Comparison of ENCODE assay signal across 20 cellular contexts in genomic region chr15:38842991-38843610, GRCh38.
DNase-seq lines count a peak whose midpoint lies in the region; ATAC-seq and TF ChIP-seq lines count a peak whose summit lies in the region.
"Had no signal": no experiment of that assay in that cellular context is flagged by ENCODE, and none has a peak within 500 bp of the region (broad histone marks: within the 10 kb centered on the region; RNA-seq: fewer than 3 reads in every experiment).

No MANE protein-coding gene starts in this region.

- H3K27me3 ChIP-seq in AG04450 (ENCODE audit: control insufficient read depth, insufficient read depth, low read length): no peaks in the 10 kb centered on the region

- H3K27ac Mint-ChIP-seq in HFFc6: peak overlapping the region; percentile 93
- H3K27ac Mint-ChIP-seq: activated CD8-positive, alpha-beta memory T cell treated with anti-CD3 and anti-CD28 coated beads, Interleukin-2, amount 10 ng/mL, durations not matched to agents 7 days and 5 days; CD8-positive, alpha-beta T cell; stimulated activated naive CD8-positive, alpha-beta T cell treated with anti-CD3 and anti-CD28 coated beads, Interleukin-15, amount 100 ng/mL, for 72 hours; type B pancreatic cell had no signal

- peaks cover 16% of the 10 kb centered on the region for H3K9me3 Mint-ChIP-seq in HFFc6
- H3K9me3 Mint-ChIP-seq: CD8-positive, alpha-beta T cell; central memory CD8-positive, alpha-beta T cell; type B pancreatic cell had no signal

- in situ Hi-C loops in astrocyte of the spinal cord (cut with HindIII; ENCODE audit: low sequenced_read_pairs): no loop called here

- CTCF ChIA-PET in AG04450 (lab: Charles Lee): interaction anchor here (0.7 to 1.8 kb wide), 6 partner anchors 10 to 311 kb away, joined by 3 to 5 read pairs (median 4); no protein-coding TSS in a partner anchor

- ATAC-seq in GM21786 (IDR thresholded peaks at IDR 0.05; ENCODE audit: unreplicated experiment) (no peak), GM19463 (IDR thresholded peaks at IDR 0.05; ENCODE audit: unreplicated experiment) (no peak)
- ATAC-seq: activated CD8-positive, alpha-beta memory T cell treated with anti-CD3 and anti-CD28 coated beads, Interleukin-2, amount 10 ng/mL, durations not matched to agents 7 days and 5 days; CD8-positive, alpha-beta T cell; right cardiac atrium; stimulated activated naive CD8-positive, alpha-beta T cell treated with anti-CD3 and anti-CD28 coated beads, Interleukin-15, amount 100 ng/mL, for 72 hours had no signal

- DNase-seq in AG04450 (ENCODE audit: low read depth, low spot score): no peak
- DNase-seq in HFFc6: peak; percentile 39
- peak; percentile 41 for DNase-seq in astrocyte of the spinal cord (ENCODE audit: low read depth, low spot score)
- DNase-seq in fibroblast of villous mesenchyme (ENCODE audit: low read depth): peak; percentile 73
- no peak for DNase-seq in amygdala (lab: John Stamatoyannopoulos, UW)
- DNase-seq in NCI-H128 (lab: John Stamatoyannopoulos, UW; ENCODE audit: unreplicated experiment): no peak
- DNase-seq: activated CD4-positive, CD25-positive, alpha-beta regulatory T cell treated with anti-CD3 and anti-CD28 coated beads, Interleukin-2, amount 50 U/mL, for 72 hours; activated CD8-positive, alpha-beta memory T cell treated with anti-CD3 and anti-CD28 coated beads, Interleukin-2, amount 10 ng/mL, durations not matched to agents 7 days and 5 days; CD8-positive, alpha-beta T cell; DMS79; KG1; NCI-H1092 treated with DMSO at 0.1 percent for 48 hours; nucleus accumbens; OCI-M1; right cardiac atrium; stimulated activated naive CD8-positive, alpha-beta T cell treated with anti-CD3 and anti-CD28 coated beads, Interleukin-15, amount 100 ng/mL, for 72 hours had no signal

- no peak overlapping the region for H3K4me3 ChIP-seq in AG04450 (ENCODE audit: low read depth, low read length)
- H3K4me3 ChIP-seq in astrocyte of the spinal cord (ENCODE audit: low read depth, low read length): no peak overlapping the region
- H3K4me3 ChIP-seq in fibroblast of villous mesenchyme (ENCODE audit: low read depth, low read length): no peak overlapping the region

- H3K27me3 Mint-ChIP-seq in HFFc6 (ENCODE audit: insufficient read depth): no peaks in the 10 kb centered on the region; the same call in 1 of the 2 replicates

- POLR2A ChIA-PET in AG04450 (lab: Yijun Ruan, JAX): interaction anchor here (1.1 kb wide), 1 partner anchor 53 kb away, joined by 3 read pairs; no protein-coding TSS in a partner anchor

- peak overlapping the region; percentile 25 for H3K27ac ChIP-seq in AG04450 (ENCODE audit: low read depth, low read length)

- TF ChIP-seq CTCF in AG04450 (IDR thresholded peaks at IDR 0.05; ENCODE audit: low read depth, low read length) (no peak), HFFc6 (IDR thresholded peaks at IDR 0.05) (no peak), astrocyte of the spinal cord (IDR thresholded peaks at IDR 0.05; ENCODE audit: low read depth, low read length) (no peak), fibroblast of villous mesenchyme (IDR thresholded peaks at IDR 0.05; ENCODE audit: insufficient read depth, low read depth, low read length) (no peak)

- H3K4me1 Mint-ChIP-seq in HFFc6 (ENCODE audit: low read depth): peaks cover 58% of the 10 kb centered on the region
- H3K4me1 Mint-ChIP-seq: activated CD8-positive, alpha-beta memory T cell treated with anti-CD3 and anti-CD28 coated beads, Interleukin-2, amount 10 ng/mL, durations not matched to agents 7 days and 5 days; central memory CD8-positive, alpha-beta T cell; stimulated activated naive CD8-positive, alpha-beta T cell treated with anti-CD3 and anti-CD28 coated beads, Interleukin-15, amount 100 ng/mL, for 72 hours had no signal

- H3K4me3 Mint-ChIP-seq in HFFc6: peak overlapping the region; percentile 51
- H3K4me3 Mint-ChIP-seq: activated CD8-positive, alpha-beta memory T cell treated with anti-CD3 and anti-CD28 coated beads, Interleukin-2, amount 10 ng/mL, durations not matched to agents 7 days and 5 days; CD8-positive, alpha-beta T cell; central memory CD8-positive, alpha-beta T cell; stimulated activated naive CD8-positive, alpha-beta T cell treated with anti-CD3 and anti-CD28 coated beads, Interleukin-15, amount 100 ng/mL, for 72 hours; type B pancreatic cell had no signal

- peaks cover 5% of the 10 kb centered on the region; the same call in 1 of the 2 replicates for H3K9me3 ChIP-seq in AG04450 (ENCODE audit: control insufficient read depth, insufficient read depth, low read length)

- H3K36me3 Mint-ChIP-seq in HFFc6 (ENCODE audit: low read depth): peaks cover 20% of the 10 kb centered on the region
- H3K36me3 Mint-ChIP-seq: activated CD8-positive, alpha-beta memory T cell treated with anti-CD3 and anti-CD28 coated beads, Interleukin-2, amount 10 ng/mL, durations not matched to agents 7 days and 5 days; CD8-positive, alpha-beta T cell; type B pancreatic cell had no signal

Comparison
In these comparisons a context has a peak if more than half of its experiments do, and no peak if none do; other contexts are left out.
1. DNase-seq: peak in HFFc6 (single experiment), astrocyte of the spinal cord (single experiment) and fibroblast of villous mesenchyme (single experiment); none in AG04450 (single experiment), amygdala (0 of 56) and NCI-H128 (single experiment).